ENCODE assay signal across 26 cellular contexts in genomic region chr6:168297643-168298042, GRCh38. TPM values are rescaled to one million over a fixed set of nuclear protein-coding genes. Genes with fewer than 3 reads are reported as not detected.
"Had no signal": no experiment of that assay in that cellular context is flagged by ENCODE, and none has a peak within 500 bp of the region (broad histone marks: within the 10 kb centered on the region; RNA-seq: fewer than 3 reads in every experiment).

No MANE protein-coding gene starts in this region.

- H3K4me3 ChIP-seq: colonic mucosa, esophagus squamous epithelium, gastrocnemius medialis, heart right ventricle, left ventricle myocardium inferior, lower lobe of right lung, mucosa of descending colon had no signal

- H3K36me3 Mint-ChIP-seq: mesothelial cell of epicardium had no signal

- H3K36me3 ChIP-seq: colonic mucosa, esophagus squamous epithelium, gastrocnemius medialis, heart right ventricle, left ventricle myocardium inferior, lower lobe of right lung had no signal

- H3K4me3 Mint-ChIP-seq: dendritic cell treated with granulocyte-macrophage colony-stimulating factor and Interleukin-4, amounts not matched to agents 40 ng/mL and 50 ng/mL, for 4 days; effector memory CD8-positive, alpha-beta T cell; endodermal cell; mesothelial cell of epicardium had no signal

- H3K9me3 Mint-ChIP-seq: dendritic cell treated with granulocyte-macrophage colony-stimulating factor and Interleukin-4, amounts not matched to agents 40 ng/mL and 50 ng/mL, for 4 days; effector memory CD8-positive, alpha-beta T cell; endodermal cell; mesothelial cell of epicardium had no signal

- ATAC-seq: effector memory CD8-positive, alpha-beta T cell; esophagus mucosa; gastrocnemius medialis; left cardiac atrium; lower lobe of right lung; mucosa of descending colon had no signal

- H3K27me3 ChIP-seq: colonic mucosa had no signal

- H3K9me3 ChIP-seq: colonic mucosa, esophagus squamous epithelium, gastrocnemius medialis, heart right ventricle, left ventricle myocardium inferior, lower lobe of right lung, mucosa of descending colon had no signal

- DNase-seq: colonic mucosa; cortex of kidney; effector CD8-positive, alpha-beta T cell; effector memory CD8-positive, alpha-beta T cell; endodermal cell; erythroblast; esophagus squamous epithelium; foreskin fibroblast; foreskin melanocyte; gastrocnemius medialis; glutamatergic neuron; heart right ventricle; hippocampal formation; left cardiac atrium; left ventricle myocardium inferior; lower lobe of right lung; mesenchymal stem cell; mucosa of descending colon had no signal

- H3K4me1 ChIP-seq: colonic mucosa, esophagus squamous epithelium, gastrocnemius medialis, heart right ventricle, left ventricle myocardium inferior, lower lobe of right lung had no signal

- H3K27ac ChIP-seq: colonic mucosa, epithelial cell of prostate, esophagus squamous epithelium, gastrocnemius medialis, heart right ventricle, left ventricle myocardium inferior, lower lobe of right lung had no signal

- H3K27ac Mint-ChIP-seq: dendritic cell treated with granulocyte-macrophage colony-stimulating factor and Interleukin-4, amounts not matched to agents 40 ng/mL and 50 ng/mL, for 4 days; effector memory CD8-positive, alpha-beta T cell; endodermal cell; mesothelial cell of epicardium had no signal

RNA-seq across cellular contexts. Expression of gene DACT2, which starts 21.9 kb away (rescaled TPM):
- total RNA-seq: dermis microvascular lymphatic vessel endothelial cell, glomerular endothelial cell, lung microvascular endothelial cell, myocyte had no signal
